ENCODE assay signal across 17 cellular contexts in the genomic region with DNA sequence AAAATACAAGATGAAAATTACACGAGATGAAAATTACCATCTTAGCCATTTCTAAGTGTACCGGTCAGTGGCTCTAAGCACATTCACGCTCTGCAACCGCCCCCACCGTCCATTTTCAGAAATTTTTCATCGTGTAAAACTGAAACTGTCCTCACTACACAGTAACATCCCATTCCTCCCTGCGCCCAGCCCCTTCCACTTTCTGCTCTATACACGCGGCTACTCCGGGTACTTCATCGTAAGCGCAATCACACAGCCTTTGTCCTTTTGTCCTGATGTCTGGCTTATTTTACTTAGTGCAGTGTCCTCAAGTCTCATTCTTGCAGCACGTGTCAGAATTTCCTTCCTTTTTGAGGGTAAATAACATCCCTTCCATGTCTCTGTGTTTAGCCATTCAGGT. TPM values are rescaled to one million over a fixed set of nuclear protein-coding genes. Genes with fewer than 3 reads are reported as not detected.
DNase-seq lines count a peak whose midpoint lies in the region; ATAC-seq and TF ChIP-seq lines count a peak whose summit lies in the region.
"Had no signal": no experiment of that assay in that cellular context is flagged by ENCODE, and none has a peak within 500 bp of the region (broad histone marks: within the 10 kb centered on the region; RNA-seq: fewer than 3 reads in every experiment).

No MANE protein-coding gene starts in this region.

- no peak overlapping the region for H3K4me3 ChIP-seq in right atrium auricular region
- no peak overlapping the region for H3K4me3 ChIP-seq in sigmoid colon
- H3K4me3 ChIP-seq: pancreas had no signal

- H3K36me3 ChIP-seq in right atrium auricular region (no peaks in the 10 kb centered on the region), sigmoid colon (no peaks in the 10 kb centered on the region)
- H3K36me3 ChIP-seq: pancreas had no signal

- DNase-seq in left ventricle myocardium superior = peak; percentile 12
- no peak for DNase-seq in right atrium auricular region (ENCODE audit: low spot score)
- no peak for DNase-seq in sigmoid colon
- DNase-seq in COLO829 (ENCODE audit: low spot score) = no peak
- DNase-seq: activated T-cell treated with anti-CD3 and anti-CD28 coated beads, Interleukin-2, amount 50 U/mL, for 1 hour; NCI-H1417; NCI-H2171 treated with DMSO at 0.1 percent for 48 hours; NCI-H69; pancreas; stimulated activated CD4-positive, alpha-beta T cell treated with anti-CD3 and anti-CD28 coated beads, Interleukin-2, amount 100 ng/mL, for 24 hours; T-helper 9 cell had no signal

- no peaks in the 10 kb centered on the region for H3K27me3 ChIP-seq in right atrium auricular region
- peaks cover 13 to 75% (median 32%) of the 10 kb centered on the region in 3 donors for H3K27me3 ChIP-seq in sigmoid colon
- H3K27me3 ChIP-seq: pancreas had no signal

- H3K27ac ChIP-seq in right atrium auricular region = no peak overlapping the region
- H3K27ac ChIP-seq in sigmoid colon = no peak overlapping the region
- H3K27ac ChIP-seq: pancreas had no signal

- no peaks in the 10 kb centered on the region for H3K27me3 Mint-ChIP-seq in dendritic cell treated with granulocyte-macrophage colony-stimulating factor and Interleukin-4, amounts not matched to agents 40 ng/mL and 50 ng/mL, for 4 days

- H3K27ac Mint-ChIP-seq in dendritic cell treated with granulocyte-macrophage colony-stimulating factor and Interleukin-4, amounts not matched to agents 40 ng/mL and 50 ng/mL, for 4 days = peak overlapping the region; percentile 90

- peak overlapping the region; percentile 4 for H3K4me3 Mint-ChIP-seq in dendritic cell treated with granulocyte-macrophage colony-stimulating factor and Interleukin-4, amounts not matched to agents 40 ng/mL and 50 ng/mL, for 4 days

- intact Hi-C loops in left ventricle myocardium superior (cut with micrococcal nuclease) = no loop called here
- intact Hi-C loops in dendritic cell treated with granulocyte-macrophage colony-stimulating factor and Interleukin-4, amounts not matched to agents 40 ng/mL and 50 ng/mL, for 4 days (cut with micrococcal nuclease) = no loop called here
- intact Hi-C loops in sigmoid colon (cut with DNase I) = no loop called here

- no peaks in the 10 kb centered on the region for H3K9me3 ChIP-seq in right atrium auricular region
- H3K9me3 ChIP-seq in sigmoid colon = no peaks in the 10 kb centered on the region
- H3K9me3 ChIP-seq: pancreas had no signal

- no peak for TF ChIP-seq EP300 in sigmoid colon (IDR thresholded peaks at IDR 0.05)

- peaks cover 87% of the 10 kb centered on the region for H3K4me1 Mint-ChIP-seq in dendritic cell treated with granulocyte-macrophage colony-stimulating factor and Interleukin-4, amounts not matched to agents 40 ng/mL and 50 ng/mL, for 4 days (ENCODE audit: low read depth)

- WGBS in sigmoid colon, 2 donors = 72 to 74% methylated on average over 13 of the region's 13 CpGs

- H3K36me3 Mint-ChIP-seq in dendritic cell treated with granulocyte-macrophage colony-stimulating factor and Interleukin-4, amounts not matched to agents 40 ng/mL and 50 ng/mL, for 4 days (ENCODE audit: low read depth) = peaks cover 14% of the 10 kb centered on the region

- TF ChIP-seq CTCF in right atrium auricular region (IDR thresholded peaks at IDR 0.05) (no peak), sigmoid colon (IDR thresholded peaks at IDR 0.05) (no peak)

- ATAC-seq in left ventricle myocardium superior (no peak), HG03521 (IDR thresholded peaks at IDR 0.05; ENCODE audit: unreplicated experiment) (no peak)
- ATAC-seq: activated CD4-positive, CD25-positive, alpha-beta regulatory T cell treated with anti-CD3 and anti-CD28 coated beads, Interleukin-2, amount 50 U/mL, for 24 hours; pancreas had no signal

- no peaks in the 10 kb centered on the region for H3K9me3 Mint-ChIP-seq in dendritic cell treated with granulocyte-macrophage colony-stimulating factor and Interleukin-4, amounts not matched to agents 40 ng/mL and 50 ng/mL, for 4 days

- H3K4me1 ChIP-seq in right atrium auricular region = peaks cover 0 to 12% of the 10 kb centered on the region in 2 donors
- H3K4me1 ChIP-seq in sigmoid colon = no peaks in the 10 kb centered on the region
- H3K4me1 ChIP-seq: pancreas had no signal

- TF ChIP-seq POLR2A in GM18526 (IDR thresholded peaks at IDR 0.05; ENCODE audit: extremely low read depth, insufficient read length) (peak; percentile 30), sigmoid colon (IDR thresholded peaks at IDR 0.05) (no peak)

RNA-seq across cellular contexts. Expression of a gene that starts 3.6 kb away (rescaled TPM):
- total RNA-seq in left ventricle myocardium superior = 1.3 TPM
- 1 to 10 TPM in 1 of 2 donors, under 1 TPM in 1; 0.67 to 1.2 TPM for total RNA-seq in right atrium auricular region
- total RNA-seq in sigmoid colon = 1 to 10 TPM; 1.8 to 2.3 (median 2.0) TPM
- polyA plus RNA-seq in sigmoid colon = 1 to 10 TPM in 2 of 3 donors, under 1 TPM in 1; 0.60 to 8.4 (median 1.4) TPM
- total RNA-seq: bronchial epithelial cell, SK-MEL-5 had no signal

RNA-seq across cellular contexts. Expression of a gene that starts 47.9 kb away (rescaled TPM):
- 1.9 TPM for total RNA-seq in left ventricle myocardium superior
- 1 to 10 TPM; 3.3 to 5.1 TPM for total RNA-seq in right atrium auricular region
- total RNA-seq in sigmoid colon = 1 to 10 TPM; 5.0 to 7.6 (median 5.6) TPM
- 10 to 100 TPM in 1 of 3 donors, 1 to 10 TPM in 2; 2.4 to 11.3 (median 3.9) TPM for polyA plus RNA-seq in sigmoid colon
